ENCODE assay signal across 26 cellular contexts in genomic region chr9:135230386-135230765, GRCh38.
"Had no signal": no experiment of that assay in that cellular context is flagged by ENCODE, and none has a peak within 500 bp of the region (broad histone marks: within the 10 kb centered on the region; RNA-seq: fewer than 3 reads in every experiment).

No MANE protein-coding gene starts in this region.

- ATAC-seq: activated T-cell treated with anti-CD3 and anti-CD28 coated beads, Interleukin-2, amount 50 U/mL, for 4 hours; activated T-helper 17 cell treated with anti-CD3 and anti-CD28 coated beads, Interleukin-2, amount 50 U/mL, for 72 hours; stimulated activated naive B cell treated with anti-CD40 and anti-IgM and Interleukin-4, amounts not matched to agents 10 μg/mL and 1 μg/mL and 100 μg/mL, for 72 hours had no signal

- DNase-seq: activated CD4-positive, alpha-beta memory T cell treated with anti-CD3 and anti-CD28 coated beads, Interleukin-2, amount 10 ng/mL, durations not matched to agents 7 days and 5 days; activated CD4-positive, alpha-beta T cell treated with anti-CD3 and anti-CD28 coated beads for 1 hour; activated CD4-positive, alpha-beta T cell treated with anti-CD3 and anti-CD28 coated beads, Interleukin-2, amount 10 ng/mL, durations not matched to agents 7 days and 5 days; activated gamma-delta T cell treated with Interleukin-2 at 50 U/mL for 16 hours; activated naive CD4-positive, alpha-beta T cell treated with anti-CD3 and anti-CD28 coated beads, Interleukin-2, amount 50 U/mL, for 16 hours; activated T-cell treated with anti-CD3 and anti-CD28 coated beads, Interleukin-2, amount 50 U/mL, for 4 hours; amniotic stem cell; effector CD8-positive, alpha-beta T cell; esophagus squamous epithelium; foreskin melanocyte; mesenchymal stem cell; retina; stimulated activated CD4-positive, alpha-beta T cell treated with anti-CD3 and anti-CD28 coated beads, Interleukin-15, amount 100 ng/mL, for 24 hours; stimulated activated CD4-positive, alpha-beta T cell treated with anti-CD3 and anti-CD28 coated beads, Interleukin-2, amount 100 ng/mL, for 24 hours; stimulated activated naive B cell treated with anti-CD40 and anti-IgM and Interleukin-4, amounts not matched to agents 10 μg/mL and 1 μg/mL and 100 μg/mL, for 72 hours; stomach; T-helper 2 cell; tibial artery had no signal

- H3K4me1 ChIP-seq: esophagus squamous epithelium, stomach, tibial artery had no signal

- H3K27me3 ChIP-seq: ovary had no signal

- H3K36me3 Mint-ChIP-seq: stimulated activated naive B cell treated with anti-CD40 and anti-IgM and Interleukin-4, amounts not matched to agents 10 μg/mL and 1 μg/mL and 100 μg/mL, for 72 hours had no signal

- H3K4me1 Mint-ChIP-seq: activated CD4-positive, alpha-beta memory T cell treated with anti-CD3 and anti-CD28 coated beads, Interleukin-2, amount 10 ng/mL, durations not matched to agents 7 days and 5 days; activated CD4-positive, alpha-beta T cell treated with anti-CD3 and anti-CD28 coated beads, Interleukin-2, amount 10 ng/mL, durations not matched to agents 7 days and 5 days; activated T-helper 17 cell treated with anti-CD3 and anti-CD28 coated beads, Interleukin-2, amount 50 U/mL, for 72 hours; central memory CD8-positive, alpha-beta T cell; stimulated activated naive B cell treated with anti-CD40 and anti-IgM and Interleukin-4, amounts not matched to agents 10 μg/mL and 1 μg/mL and 100 μg/mL, for 72 hours had no signal

- H3K9me3 Mint-ChIP-seq: activated CD4-positive, alpha-beta T cell treated with anti-CD3 and anti-CD28 coated beads, Interleukin-2, amount 10 ng/mL, durations not matched to agents 7 days and 5 days had no signal

- H3K27ac ChIP-seq: epithelial cell of prostate, esophagus squamous epithelium, neutrophil, ovary, stomach, tibial artery had no signal

- H3K27ac Mint-ChIP-seq: activated CD4-positive, alpha-beta memory T cell treated with anti-CD3 and anti-CD28 coated beads, Interleukin-2, amount 10 ng/mL, durations not matched to agents 7 days and 5 days; activated CD4-positive, alpha-beta T cell treated with anti-CD3 and anti-CD28 coated beads, Interleukin-2, amount 10 ng/mL, durations not matched to agents 7 days and 5 days; activated T-helper 17 cell treated with anti-CD3 and anti-CD28 coated beads, Interleukin-2, amount 50 U/mL, for 72 hours; progenitor cell of endocrine pancreas; stimulated activated naive B cell treated with anti-CD40 and anti-IgM and Interleukin-4, amounts not matched to agents 10 μg/mL and 1 μg/mL and 100 μg/mL, for 72 hours had no signal

- H3K36me3 ChIP-seq: esophagus squamous epithelium, neutrophil, ovary, stomach, tibial artery had no signal

- H3K4me2 ChIP-seq: smooth muscle cell had no signal

- H3K4me3 ChIP-seq: esophagus squamous epithelium, ovary, smooth muscle cell, stomach, tibial artery had no signal

- H3K9me3 ChIP-seq: neutrophil, ovary had no signal

- H3K4me3 Mint-ChIP-seq: activated CD4-positive, alpha-beta memory T cell treated with anti-CD3 and anti-CD28 coated beads, Interleukin-2, amount 10 ng/mL, durations not matched to agents 7 days and 5 days; activated CD4-positive, alpha-beta T cell treated with anti-CD3 and anti-CD28 coated beads, Interleukin-2, amount 10 ng/mL, durations not matched to agents 7 days and 5 days; activated T-cell treated with anti-CD3 and anti-CD28 coated beads, Interleukin-2, amount 50 U/mL, for 4 hours; activated T-helper 17 cell treated with anti-CD3 and anti-CD28 coated beads, Interleukin-2, amount 50 U/mL, for 72 hours; central memory CD8-positive, alpha-beta T cell; nephron; stimulated activated naive B cell treated with anti-CD40 and anti-IgM and Interleukin-4, amounts not matched to agents 10 μg/mL and 1 μg/mL and 100 μg/mL, for 72 hours had no signal
